ENCODE assay signal across 8 cellular contexts in genomic region chr10:103367782-103368518, GRCh38.
DNase-seq lines count a peak whose midpoint lies in the region; ATAC-seq lines count a peak whose summit lies in the region.

TSS of gene TAF5 (plus strand) at chr10:103367976. CDS start at chr10:103367990, 14 bp downstream.

- peak within 1 kb of the TSS; percentile 87 for H3K9ac ChIP-seq in BLaER1

- ATAC-seq in GM19324 (IDR thresholded peaks at IDR 0.05; ENCODE audit: low FRiP score, unreplicated experiment) (peak; percentile 76), HG03460 (IDR thresholded peaks at IDR 0.05; ENCODE audit: unreplicated experiment) (peak; percentile 52)

- no peaks in the 10 kb centered on the region for H4K20me1 ChIP-seq in BLaER1

- H3K27me3 ChIP-seq in BLaER1: no peaks in the 10 kb centered on the region

- peaks cover 24% of the 10 kb centered on the region for H3K4me1 ChIP-seq in BLaER1

- peak; percentile 39 for DNase-seq in NCI-H524 treated with DMSO at 0.1 percent for 48 hours (lab: John Stamatoyannopoulos, UW)
- DNase-seq in activated CD4-positive, alpha-beta T cell treated with anti-CD3 and anti-CD28 coated beads for 4 hours: peak; percentile 86 to 89
- peak; percentile 97 for DNase-seq in kidney glomerular epithelial cell (lab: John Stamatoyannopoulos, UW)
- peak; percentile 84 to 88 for DNase-seq in stimulated activated CD4-positive, alpha-beta T cell treated with anti-CD3 and anti-CD28 coated beads, Interleukin-15, amount 100 ng/mL, for 48 hours (ENCODE audit: low read depth in 2 of 2)

- H3K27ac ChIP-seq in BLaER1 (peak within 1 kb of the TSS; percentile 85), cingulate gyrus (ENCODE audit: low read depth, low read length) (peak within 1 kb of the TSS; percentile 81)

- H3K4me2 ChIP-seq in BLaER1: peak within 1 kb of the TSS; percentile 88

- peak within 1 kb of the TSS; percentile 82 for H3K4me3 ChIP-seq in BLaER1

- no peaks in the 10 kb centered on the region for H3K9me3 ChIP-seq in BLaER1

- peaks cover 4% of the 10 kb centered on the region for H3K36me3 ChIP-seq in BLaER1

Comparison
In these comparisons a context has a peak if more than half of its experiments do, and no peak if none do; other contexts are left out.
1. Peak in every context shown above with its lines: DNase-seq, ATAC-seq, H3K4me3 ChIP-seq and H3K27ac ChIP-seq.
2. DNase-seq: peak in every context shown above with its lines; median percentile 97 in kidney glomerular epithelial cell; 88 in activated CD4-positive, alpha-beta T cell treated with anti-CD3 and anti-CD28 coated beads for 4 hours; 86 in stimulated activated CD4-positive, alpha-beta T cell treated with anti-CD3 and anti-CD28 coated beads, Interleukin-15, amount 100 ng/mL, for 48 hours; 39 in NCI-H524 treated with DMSO at 0.1 percent for 48 hours.